Comparison of ENCODE assay signal across 8 cellular contexts in genomic region chr19:1221141-1221903, GRCh38. TPM values are rescaled to one million over a fixed set of nuclear protein-coding genes. Genes with fewer than 3 reads are reported as not detected.
DNase-seq lines count a peak whose midpoint lies in the region; ATAC-seq and TF ChIP-seq lines count a peak whose summit lies in the region.

No MANE protein-coding gene starts in this region.

- peaks cover 2% of the 10 kb centered on the region for H4K20me1 ChIP-seq in mammary epithelial cell (ENCODE audit: insufficient read depth, low read length)

- in situ Hi-C loops in mammary epithelial cell (cut with MboI; ENCODE audit: low sequenced_read_pairs in 2 of 2): no loop called here

- ATAC-seq in GM18858 (IDR thresholded peaks at IDR 0.05; ENCODE audit: unreplicated experiment): no peak

- H3K27me3 ChIP-seq in mammary epithelial cell (ENCODE audit: insufficient read depth, low read length): no peaks in the 10 kb centered on the region
- H3K27me3 ChIP-seq in kidney epithelial cell (ENCODE audit: control insufficient read depth, insufficient read depth, low read length): no peaks in the 10 kb centered on the region

- BruUV-seq in mammary epithelial cell (replicated peaks; lab: Mats Ljungman, UMichigan): no TSS peak

- H3K4me1 ChIP-seq in mammary epithelial cell (ENCODE audit: insufficient read depth, low read length): no peaks in the 10 kb centered on the region

- no peak overlapping the region for H3K4me2 ChIP-seq in mammary epithelial cell (ENCODE audit: insufficient read depth, low read depth, low read length)

- H3K4me3 ChIP-seq in mammary epithelial cell (replicated peaks in 1 of 3; ENCODE audit: insufficient read depth in 1 of 3, low read depth in 2 of 3, low read length in 3 of 3): no peak overlapping the region
- H3K4me3 ChIP-seq in kidney epithelial cell (ENCODE audit: low read depth, low read length): no peak overlapping the region

- no peak overlapping the region for H3K4me3 Mint-ChIP-seq in type B pancreatic cell

- H3K36me3 ChIP-seq in mammary epithelial cell (ENCODE audit: insufficient read depth, low read length) (no peaks in the 10 kb centered on the region), kidney epithelial cell (ENCODE audit: control insufficient read depth, insufficient read depth, low read length) (no peaks in the 10 kb centered on the region)

- peaks cover 47% of the 10 kb centered on the region for H3K79me2 ChIP-seq in mammary epithelial cell (ENCODE audit: insufficient read depth, low read length)

- no peaks in the 10 kb centered on the region for H3K9me3 ChIP-seq in mammary epithelial cell (replicated peaks; ENCODE audit: insufficient read depth, low read length)

- no peak overlapping the region for H2AFZ ChIP-seq in mammary epithelial cell (ENCODE audit: low read depth, low read length)

- peak; percentile 35 to 56 for TF ChIP-seq CTCF in mammary epithelial cell (conservative IDR thresholded peaks at IDR 0.05 in 1 of 2, IDR thresholded peaks at IDR 0.05 in 1 of 2; ENCODE audit: extremely low read depth in 1 of 2, insufficient read depth in 1 of 2, low read depth in 1 of 2, low read length in 2 of 2)
- peak; percentile 64 for TF ChIP-seq CTCF in kidney epithelial cell (IDR thresholded peaks at IDR 0.05; ENCODE audit: insufficient read depth, low read length, poor library complexity, severe bottlenecking)
- peak; percentile 75 for TF ChIP-seq CTCF in type B pancreatic cell (conservative IDR thresholded peaks at IDR 0.05)

- DNase-seq in DMS 273 (lab: John Stamatoyannopoulos, UW; ENCODE audit: unreplicated experiment) (peak; percentile 52), DMS 273 treated with DMSO at 0.1 percent for 48 hours (lab: John Stamatoyannopoulos, UW) (no peak), mammary epithelial cell (no peak), kidney epithelial cell (ENCODE audit: low read depth) (no peak), type B pancreatic cell (ENCODE audit: extremely low spot score, unreplicated experiment) (no peak), NCI-H2081 treated with DMSO at 0.1 percent for 48 hours (lab: John Stamatoyannopoulos, UW) (no peak)
- no peak for DNase-seq in activated naive CD4-positive, alpha-beta T cell treated with Interleukin-2 at 50 U/mL for 16 hours

- H3K27ac Mint-ChIP-seq in type B pancreatic cell: no peak overlapping the region

- intact Hi-C loops in mammary epithelial cell (cut with micrococcal nuclease): no loop called here

- H3K9me3 Mint-ChIP-seq in type B pancreatic cell: no peaks in the 10 kb centered on the region

- WGBS in mammary epithelial cell (ENCODE audit: low coverage, missing lambda C conversion rate): 89% methylated on average over 27 of the region's 33 CpGs

- H3K27ac ChIP-seq in mammary epithelial cell (ENCODE audit: insufficient read depth, low read depth, low read length): no peak overlapping the region

- no peak overlapping the region for H3K9ac ChIP-seq in mammary epithelial cell (ENCODE audit: insufficient read depth, low read length)

- dilution Hi-C loops in mammary epithelial cell (cut with HindIII; ENCODE audit: low sequenced_read_pairs): no loop called here

- no peaks in the 10 kb centered on the region for H3K27me3 Mint-ChIP-seq in type B pancreatic cell

- H3K4me1 Mint-ChIP-seq in type B pancreatic cell (ENCODE audit: unreplicated experiment): no peaks in the 10 kb centered on the region

- CTCF ChIA-PET in mammary epithelial cell (lab: Charles Lee; ENCODE audit: low non-redundant PET): interaction anchor here (0.6 kb wide), 1 partner anchor 23 kb away, joined by 4 read pairs; no protein-coding TSS in a partner anchor

- H3K36me3 Mint-ChIP-seq in type B pancreatic cell: no peaks in the 10 kb centered on the region

RNA-seq across cellular contexts. Expression of gene STK11, which starts 15.7 kb away (rescaled TPM):
- total RNA-seq in mammary epithelial cell: 10 to 100 TPM; 57.7 to 67.5 TPM
- 32.7 TPM for polyA plus RNA-seq in mammary epithelial cell
- polyA minus RNA-seq in mammary epithelial cell: 48.3 TPM
- 78.3 and 86.5 TPM in 2 replicates for total RNA-seq in kidney epithelial cell
- total RNA-seq in type B pancreatic cell (ENCODE audit: low replicate concordance): 59.9 and 64.8 TPM in 2 replicates

RNA-seq across cellular contexts. Expression of gene CBARP, which starts 16.5 kb away (rescaled TPM):
- total RNA-seq in mammary epithelial cell (1 to 10 TPM; 5.8 to 7.3 TPM), kidney epithelial cell (5.1 and 10.5 TPM in 2 replicates), type B pancreatic cell (ENCODE audit: low replicate concordance) (8.9 and 10.8 TPM in 2 replicates)
- polyA plus RNA-seq in mammary epithelial cell: 0.88 TPM
- polyA minus RNA-seq in mammary epithelial cell: 1.1 TPM

RNA-seq across cellular contexts. Expression of gene ATP5F1D, which starts 20.2 kb away (rescaled TPM):
- total RNA-seq in mammary epithelial cell (100 to 1,000 TPM in 1 of 2 donors, 10 to 100 TPM in 1; 12.3 to 198 TPM), kidney epithelial cell (55.3 and 69.8 TPM in 2 replicates), type B pancreatic cell (ENCODE audit: low replicate concordance) (165 and 197 TPM in 2 replicates)
- polyA plus RNA-seq in mammary epithelial cell: 137 TPM
- 24.2 TPM for polyA minus RNA-seq in mammary epithelial cell

RNA-seq across cellular contexts. Expression of gene MIDN, which starts 27.1 kb away (rescaled TPM):
- total RNA-seq in mammary epithelial cell: 10 to 100 TPM; 17.5 to 73.8 TPM
- polyA plus RNA-seq in mammary epithelial cell: 19.1 TPM
- polyA minus RNA-seq in mammary epithelial cell: 26.2 TPM
- total RNA-seq in kidney epithelial cell: 66.8 and 69.4 TPM in 2 replicates
- 122 and 127 TPM in 2 replicates for total RNA-seq in type B pancreatic cell (ENCODE audit: low replicate concordance)

RNA-seq across cellular contexts. Expression of gene SBNO2, which starts 47.3 kb away (rescaled TPM):
- total RNA-seq in mammary epithelial cell (100 to 1,000 TPM in 1 of 2 donors, 10 to 100 TPM in 1; 37.0 to 108 TPM), kidney epithelial cell (48.8 and 56.7 TPM in 2 replicates), type B pancreatic cell (ENCODE audit: low replicate concordance) (45.5 and 60.7 TPM in 2 replicates)
- polyA plus RNA-seq in mammary epithelial cell: 22.5 TPM
- 34.4 TPM for polyA minus RNA-seq in mammary epithelial cell
